ENCODE assay signal across 15 cellular contexts in genomic region chr2:173855686-173856085, GRCh38.
DNase-seq lines count a peak whose midpoint lies in the region; ATAC-seq and TF ChIP-seq lines count a peak whose summit lies in the region.
"Had no signal": no experiment of that assay in that cellular context is flagged by ENCODE, and none has a peak within 500 bp of the region (broad histone marks: within the 10 kb centered on the region; RNA-seq: fewer than 3 reads in every experiment).

No MANE protein-coding gene starts in this region.

- no peak overlapping the region for H3K27ac Mint-ChIP-seq in activated CD8-positive, alpha-beta memory T cell treated with anti-CD3 and anti-CD28 coated beads, Interleukin-2, amount 10 ng/mL, durations not matched to agents 7 days and 5 days
- no peak overlapping the region for H3K27ac Mint-ChIP-seq in activated T-helper 2 cell treated with anti-CD3 and anti-CD28 coated beads, Interferon-gamma antibody, Interleukin-2, Interleukin-4, amounts not matched to agents 10 μg/mL and 5 μg/mL and 100 μg/mL, durations not matched to agents 14 hours and 24 hours and 36 hours

- DNase-seq in SJCRH30 (no peak), choroid plexus epithelial cell (ENCODE audit: low read depth) (peak; percentile 15), myocyte (ENCODE audit: low read depth) (peak; percentile 20), tibial artery (no peak), NCI-H526 treated with DMSO at 0.1 percent for 48 hours (lab: John Stamatoyannopoulos, UW) (no peak)
- DNase-seq in activated CD8-positive, alpha-beta memory T cell treated with anti-CD3 and anti-CD28 coated beads, Interleukin-2, amount 10 ng/mL, durations not matched to agents 7 days and 5 days, result no peak
- no peak for DNase-seq in activated T-helper 2 cell treated with anti-CD3 and anti-CD28 coated beads, Interferon-gamma antibody, Interleukin-2, Interleukin-4, amounts not matched to agents 10 μg/mL and 5 μg/mL and 100 μg/mL, durations not matched to agents 14 hours and 24 hours and 36 hours (ENCODE audit: low spot score)
- DNase-seq: DND-41, H7, NCI-H1105, NCI-H1694, NCI-H748 treated with DMSO at 0.1 percent for 48 hours had no signal

- H3K9me3 Mint-ChIP-seq in activated CD8-positive, alpha-beta memory T cell treated with anti-CD3 and anti-CD28 coated beads, Interleukin-2, amount 10 ng/mL, durations not matched to agents 7 days and 5 days (ENCODE audit: low read depth), result no peaks in the 10 kb centered on the region
- H3K9me3 Mint-ChIP-seq in activated T-helper 2 cell treated with anti-CD3 and anti-CD28 coated beads, Interferon-gamma antibody, Interleukin-2, Interleukin-4, amounts not matched to agents 10 μg/mL and 5 μg/mL and 100 μg/mL, durations not matched to agents 14 hours and 24 hours and 36 hours, result no peaks in the 10 kb centered on the region

- peaks cover 5% of the 10 kb centered on the region for H3K27me3 Mint-ChIP-seq in activated CD8-positive, alpha-beta memory T cell treated with anti-CD3 and anti-CD28 coated beads, Interleukin-2, amount 10 ng/mL, durations not matched to agents 7 days and 5 days
- peaks cover 6% of the 10 kb centered on the region for H3K27me3 Mint-ChIP-seq in activated T-helper 2 cell treated with anti-CD3 and anti-CD28 coated beads, Interferon-gamma antibody, Interleukin-2, Interleukin-4, amounts not matched to agents 10 μg/mL and 5 μg/mL and 100 μg/mL, durations not matched to agents 14 hours and 24 hours and 36 hours (ENCODE audit: low read depth)

- intact Hi-C loops in tibial artery (cut with DNase I; ENCODE audit: low total_unique reads), result no loop called here
- intact Hi-C loops in activated T-helper 2 cell treated with anti-CD3 and anti-CD28 coated beads, Interferon-gamma antibody, Interleukin-2, Interleukin-4, amounts not matched to agents 10 μg/mL and 5 μg/mL and 100 μg/mL, durations not matched to agents 14 hours and 24 hours and 36 hours (cut with micrococcal nuclease), result no loop called here

- H3K9me3 ChIP-seq in SJCRH30 (replicated peaks) (no peaks in the 10 kb centered on the region), tibial artery (no peaks in the 10 kb centered on the region)

- H3K36me3 Mint-ChIP-seq in activated CD8-positive, alpha-beta memory T cell treated with anti-CD3 and anti-CD28 coated beads, Interleukin-2, amount 10 ng/mL, durations not matched to agents 7 days and 5 days, result no peaks in the 10 kb centered on the region
- no peaks in the 10 kb centered on the region for H3K36me3 Mint-ChIP-seq in activated T-helper 2 cell treated with anti-CD3 and anti-CD28 coated beads, Interferon-gamma antibody, Interleukin-2, Interleukin-4, amounts not matched to agents 10 μg/mL and 5 μg/mL and 100 μg/mL, durations not matched to agents 14 hours and 24 hours and 36 hours (ENCODE audit: low read depth)
- H3K36me3 Mint-ChIP-seq: CD14-positive monocyte had no signal

- no peak overlapping the region for H3K4me3 Mint-ChIP-seq in activated CD8-positive, alpha-beta memory T cell treated with anti-CD3 and anti-CD28 coated beads, Interleukin-2, amount 10 ng/mL, durations not matched to agents 7 days and 5 days
- H3K4me3 Mint-ChIP-seq in activated T-helper 2 cell treated with anti-CD3 and anti-CD28 coated beads, Interferon-gamma antibody, Interleukin-2, Interleukin-4, amounts not matched to agents 10 μg/mL and 5 μg/mL and 100 μg/mL, durations not matched to agents 14 hours and 24 hours and 36 hours (ENCODE audit: low read depth), result no peak overlapping the region
- H3K4me3 Mint-ChIP-seq: CD14-positive monocyte had no signal

- ATAC-seq in activated CD8-positive, alpha-beta memory T cell treated with anti-CD3 and anti-CD28 coated beads, Interleukin-2, amount 10 ng/mL, durations not matched to agents 7 days and 5 days, result no peak
- ATAC-seq: Right ventricle myocardium inferior had no signal

- H3K27ac ChIP-seq in SJCRH30, result peak overlapping the region; percentile 75
- H3K27ac ChIP-seq in tibial artery, result peak overlapping the region; percentile 50 to 53
- H3K27ac ChIP-seq: SK-N-MC had no signal

- peaks cover 13% of the 10 kb centered on the region for H3K4me1 Mint-ChIP-seq in activated CD8-positive, alpha-beta memory T cell treated with anti-CD3 and anti-CD28 coated beads, Interleukin-2, amount 10 ng/mL, durations not matched to agents 7 days and 5 days
- H3K4me1 Mint-ChIP-seq in activated T-helper 2 cell treated with anti-CD3 and anti-CD28 coated beads, Interferon-gamma antibody, Interleukin-2, Interleukin-4, amounts not matched to agents 10 μg/mL and 5 μg/mL and 100 μg/mL, durations not matched to agents 14 hours and 24 hours and 36 hours (ENCODE audit: low read depth), result peaks cover 5% of the 10 kb centered on the region

- TF ChIP-seq CTCF in choroid plexus epithelial cell (conservative IDR thresholded peaks at IDR 0.05; ENCODE audit: low read depth, low read length), result no peak
- TF ChIP-seq CTCF in tibial artery (IDR thresholded peaks at IDR 0.05), result no peak

- H3K4me3 ChIP-seq in SJCRH30, result no peak overlapping the region
- H3K4me3 ChIP-seq in choroid plexus epithelial cell (ENCODE audit: low read depth, low read length), result no peak overlapping the region
- no peak overlapping the region for H3K4me3 ChIP-seq in tibial artery
- H3K4me3 ChIP-seq: SK-N-MC had no signal

- H3K27me3 ChIP-seq in SJCRH30 (no peaks in the 10 kb centered on the region), tibial artery (no peaks in the 10 kb centered on the region)

- H3K4me1 ChIP-seq in SJCRH30 (peaks cover 28% of the 10 kb centered on the region), tibial artery (peaks cover 0 to 37% (median 28%) of the 10 kb centered on the region in 4 donors)

- H3K36me3 ChIP-seq in SJCRH30 (no peaks in the 10 kb centered on the region), tibial artery (no peaks in the 10 kb centered on the region)

- CTCF ChIA-PET in activated CD8-positive, alpha-beta memory T cell treated with anti-CD3 and anti-CD28 coated beads, Interleukin-2, amount 10 ng/mL, durations not matched to agents 7 days and 5 days (lab: Charles Lee), result no interaction called here

Comparison
In these comparisons a context has a peak if more than half of its experiments do, and no peak if none do; other contexts are left out.
1. DNase-seq: peak in choroid plexus epithelial cell (single experiment) and myocyte (single experiment); none in SJCRH30 (0 of 2), tibial artery (0 of 2), activated CD8-positive, alpha-beta memory T cell treated with anti-CD3 and anti-CD28 coated beads, Interleukin-2, amount 10 ng/mL, durations not matched to agents 7 days and 5 days (single experiment), NCI-H526 treated with DMSO at 0.1 percent for 48 hours (single experiment) and activated T-helper 2 cell treated with anti-CD3 and anti-CD28 coated beads, Interferon-gamma antibody, Interleukin-2, Interleukin-4, amounts not matched to agents 10 μg/mL and 5 μg/mL and 100 μg/mL, durations not matched to agents 14 hours and 24 hours and 36 hours (single experiment).